26 cellular contexts compared by ENCODE assay signal in the genomic region with DNA sequence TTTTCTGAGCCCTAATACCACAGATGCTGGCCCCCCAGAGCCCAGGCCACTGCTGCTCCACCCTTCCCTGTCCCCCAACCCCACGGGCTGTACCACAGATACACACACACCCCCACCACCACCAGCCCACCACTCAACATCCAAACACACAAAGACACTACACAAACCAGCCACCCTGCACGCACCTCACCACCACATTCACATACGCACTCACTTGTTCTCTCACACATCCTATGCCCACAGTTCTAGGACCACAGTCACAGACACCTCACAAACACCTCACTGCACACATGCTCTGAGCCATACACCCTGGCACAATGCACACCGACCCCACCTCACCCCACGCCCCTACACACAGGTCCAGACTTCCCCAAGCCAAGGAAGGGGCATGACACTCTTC. TPM values are rescaled to one million over a fixed set of nuclear protein-coding genes. Genes with fewer than 3 reads are reported as not detected.
DNase-seq lines count a peak whose midpoint lies in the region; ATAC-seq, FAIRE-seq and TF ChIP-seq lines count a peak whose summit lies in the region.
"Had no signal": no experiment of that assay in that cellular context is flagged by ENCODE, and none has a peak within 500 bp of the region (broad histone marks: within the 10 kb centered on the region; RNA-seq: fewer than 3 reads in every experiment).

No MANE protein-coding gene starts in this region.

- DNase-seq in K562 (ENCODE audit: extremely low read depth in 1 of 4, low spot score in 3 of 4) (no peak), neuronal stem cell (ENCODE audit: low spot score) (no peak), coronary artery (ENCODE audit: low spot score) (no peak), nucleus accumbens (lab: John Stamatoyannopoulos, UW) (no peak)
- DNase-seq: activated CD4-positive, alpha-beta T cell treated with anti-CD3 and anti-CD28 coated beads, Interleukin-2, amount 50 U/mL, for 1 hour; activated CD8-positive, alpha-beta memory T cell treated with anti-CD3 and anti-CD28 coated beads, Interleukin-2, amount 50 U/mL, for 4 hours; CD8-positive, alpha-beta memory T cell; hypothalamus; mesenchymal stem cell; NCI-H1105 treated with DMSO at 0.1 percent for 48 hours; NCI-H446 treated with DMSO at 0.1 percent for 48 hours; SK-N-SH; stimulated activated CD8-positive, alpha-beta memory T cell treated with anti-CD3 and anti-CD28 coated beads, Interleukin-4, amount 100 ng/mL, for 48 hours; WERI-Rb-1 had no signal

- H2AFZ ChIP-seq in K562 (ENCODE audit: low read depth, low read length) (no peak overlapping the region), neuronal stem cell (ENCODE audit: low read length) (no peak overlapping the region)

- no peak overlapping the region for H3K23ac ChIP-seq in neuronal stem cell (ENCODE audit: low read depth, low read length, poor library complexity)

- no peak overlapping the region for H3K14ac ChIP-seq in neuronal stem cell (ENCODE audit: low read length)

- H2BK5ac ChIP-seq in neuronal stem cell (ENCODE audit: low read length): peak overlapping the region; percentile 11

- no peak overlapping the region for H2BK12ac ChIP-seq in neuronal stem cell (ENCODE audit: low read length)

- no peaks in the 10 kb centered on the region for H3K9me1 ChIP-seq in K562 (ENCODE audit: control insufficient read depth, insufficient read depth, low read length)

- H3K9me3 ChIP-seq in K562 (replicated peaks; ENCODE audit: control insufficient read depth, insufficient read depth, low read depth, low read length) (no peaks in the 10 kb centered on the region), gastroesophageal sphincter (no peaks in the 10 kb centered on the region), neuronal stem cell (replicated peaks in 1 of 2; ENCODE audit: control insufficient read depth in 2 of 2, insufficient read depth in 1 of 2, low read depth in 1 of 2, low read length in 2 of 2) (peaks cover 0 to 7% of the 10 kb centered on the region in 2 donors)
- H3K9me3 ChIP-seq: SK-N-SH, suprapubic skin had no signal

- TF ChIP-seq EP300 in K562 (IDR thresholded peaks at IDR 0.05; ENCODE audit: low read length): no peak
- TF ChIP-seq EP300 in gastroesophageal sphincter (IDR thresholded peaks at IDR 0.05): no peak

- CTCF ChIA-PET in K562 (lab: Yijun Ruan, JAX; ENCODE audit: low intra/inter-chr PET ratio): no interaction called here

- no TSS peak for BruUV-seq in K562 (replicated peaks; lab: Mats Ljungman, UMichigan)

- TF ChIP-seq CTCF in K562 (IDR thresholded peaks at IDR 0.05 in 2 of 3, conservative IDR thresholded peaks at IDR 0.05 in 1 of 3; ENCODE audit: insufficient read depth in 2 of 3, low read depth in 1 of 3, low read length in 3 of 3): no peak
- no peak for TF ChIP-seq CTCF in gastroesophageal sphincter (IDR thresholded peaks at IDR 0.05)
- no peak for TF ChIP-seq CTCF in coronary artery (IDR thresholded peaks at IDR 0.05)

- H3K27me3 ChIP-seq in K562 (ENCODE audit: control insufficient read depth in 2 of 2, insufficient read depth in 2 of 2, low read length in 2 of 2) (peaks cover 30 to 86% of the 10 kb centered on the region in 2 experiments), gastroesophageal sphincter (peaks cover 10% of the 10 kb centered on the region), neuronal stem cell (ENCODE audit: control insufficient read depth in 3 of 3, insufficient read depth in 3 of 3, low read depth in 1 of 3, low read length in 3 of 3) (no peaks in the 10 kb centered on the region)
- H3K27me3 ChIP-seq: suprapubic skin had no signal

- no peak overlapping the region for H2BK15ac ChIP-seq in neuronal stem cell (ENCODE audit: low read length)

- H3K79me2 ChIP-seq in K562 (ENCODE audit: control insufficient read depth, insufficient read depth, low read length): no peaks in the 10 kb centered on the region

- in situ Hi-C loops in K562 (cut with MboI): no loop called here

- no peak overlapping the region for H3K4ac ChIP-seq in neuronal stem cell (ENCODE audit: low read length)

- no peak for FAIRE-seq in K562 (lab: Jason Lieb, UNC)
- FAIRE-seq: GM12891, keratinocyte, RCC 7860 had no signal

- WGBS in K562 (ENCODE audit: insufficient coverage, low coverage, missing lambda C conversion rate): 0% methylated on average over 5 of the region's 5 CpGs
- WGBS in gastroesophageal sphincter (ENCODE audit: low coverage in 1 of 2), 2 donors: 100% methylated on average over 3 of the region's 5 CpGs; no CpG with 5 or more reads in 1 of the 2 donors
- WGBS in neuronal stem cell (ENCODE audit: extremely low coverage in 2 of 2, insufficient read length in 2 of 2, insufficient replicate concordance in 1 of 2), 2 donors: 100% methylated on average over 2 of the region's 5 CpGs; no CpG with 5 or more reads in 1 of the 2 donors

- no peak for TF ChIP-seq RAD21 in K562 (CRISPR knock-in tag; conservative IDR thresholded peaks at IDR 0.05 in 1 of 2, IDR thresholded peaks at IDR 0.05 in 1 of 2)

- intact Hi-C loops in K562 (cut with micrococcal nuclease): no loop called here

- H3K27ac ChIP-seq in K562 (ENCODE audit: extremely low read depth, low read depth, low read length): no peak overlapping the region
- H3K27ac ChIP-seq in gastroesophageal sphincter: peak overlapping the region in 3 of 4 donors; percentile 76 to 80 (median 79)
- no peak overlapping the region for H3K27ac ChIP-seq in neuronal stem cell (replicated peaks; ENCODE audit: low read length)
- H3K27ac ChIP-seq in temporal lobe (ENCODE audit: low read depth, low read length): peak overlapping the region; percentile 69
- H3K27ac ChIP-seq in coronary artery: peak overlapping the region in 1 of 2 donors; percentile 41
- H3K27ac ChIP-seq: WERI-Rb-1 had no signal

- peak overlapping the region; percentile 45 for H3K18ac ChIP-seq in neuronal stem cell (ENCODE audit: low read length)

- no peak overlapping the region for H4K91ac ChIP-seq in neuronal stem cell (ENCODE audit: low read depth, low read length, poor library complexity)

- H3K4me1 ChIP-seq in K562 (replicated peaks in 1 of 2; ENCODE audit: control insufficient read depth in 2 of 2, insufficient read depth in 2 of 2, low read length in 2 of 2) (peaks cover 0 to 6% of the 10 kb centered on the region in 2 experiments; a peak in 2 of 5 replicates), gastroesophageal sphincter (peaks cover 0 to 60% (median 26%) of the 10 kb centered on the region in 3 donors), neuronal stem cell (ENCODE audit: control insufficient read depth in 2 of 2, insufficient read depth in 1 of 2, low read depth in 1 of 2, low read length in 2 of 2) (peaks cover 23 to 31% of the 10 kb centered on the region in 2 donors)

- H3K79me1 ChIP-seq in neuronal stem cell (ENCODE audit: low read depth, low read length): no peaks in the 10 kb centered on the region

- H4K8ac ChIP-seq in neuronal stem cell (ENCODE audit: low read depth, low read length): no peak overlapping the region

- no peak overlapping the region for H2BK120ac ChIP-seq in neuronal stem cell (ENCODE audit: low read depth, low read length)

- H3K9ac ChIP-seq in K562 (ENCODE audit: insufficient read depth in 1 of 2, low read depth in 2 of 2, low read length in 2 of 2): no peak overlapping the region
- H3K9ac ChIP-seq in neuronal stem cell (ENCODE audit: low read depth, low read length, poor library complexity): no peak overlapping the region
- H3K9ac ChIP-seq: SK-N-SH had no signal

- POLR2A ChIA-PET in K562 (lab: Yijun Ruan, JAX): no interaction called here

- no peak for ATAC-seq in K562
- no peak for ATAC-seq in gastroesophageal sphincter
- ATAC-seq in GM18867 (IDR thresholded peaks at IDR 0.05; ENCODE audit: unreplicated experiment): no peak
- no peak for ATAC-seq in GM19328 (IDR thresholded peaks at IDR 0.05; ENCODE audit: unreplicated experiment)
- ATAC-seq: HCT116 had no signal

- H4K20me1 ChIP-seq in K562 (replicated peaks; ENCODE audit: control insufficient read depth, insufficient read depth, low read length): no peaks in the 10 kb centered on the region

- peak overlapping the region; percentile 23 for H2AK5ac ChIP-seq in neuronal stem cell (ENCODE audit: low read depth, low read length)

- H3K4me2 ChIP-seq in K562 (ENCODE audit: insufficient read depth, low read length) (no peak overlapping the region), neuronal stem cell (ENCODE audit: insufficient read depth, low read length, poor library complexity, severe bottlenecking) (no peak overlapping the region)
- H3K4me2 ChIP-seq: SK-N-SH had no signal

- H3K4me3 ChIP-seq in K562: no peak overlapping the region
- no peak overlapping the region for H3K4me3 ChIP-seq in gastroesophageal sphincter
- no peak overlapping the region for H3K4me3 ChIP-seq in neuronal stem cell (ENCODE audit: low read length in 2 of 2)
- no peak overlapping the region for H3K4me3 ChIP-seq in coronary artery
- H3K4me3 ChIP-seq: suprapubic skin had no signal

- H3K36me3 ChIP-seq in K562 (ENCODE audit: control insufficient read depth, insufficient read depth, low read length): no peaks in the 10 kb centered on the region
- H3K36me3 ChIP-seq in gastroesophageal sphincter: no peaks in the 10 kb centered on the region
- H3K36me3 ChIP-seq in neuronal stem cell (replicated peaks in 1 of 2; ENCODE audit: control insufficient read depth in 2 of 2, insufficient read depth in 2 of 2, low read length in 2 of 2): no peaks in the 10 kb centered on the region
- H3K36me3 ChIP-seq: suprapubic skin, WERI-Rb-1 had no signal

- TF ChIP-seq POLR2A in K562 (conservative IDR thresholded peaks at IDR 0.05) (no peak), gastroesophageal sphincter (IDR thresholded peaks at IDR 0.05) (no peak)

RNA-seq across cellular contexts. Expression of a gene that starts 22.5 kb away (rescaled TPM):
- 6.8 and 14.7 TPM in 2 replicates for total RNA-seq in K562 (2011; cell fraction: chromatin; rRNA removed; ENCODE audit: low replicate concordance)
- 12.0 and 19.3 TPM in 2 replicates for total RNA-seq in K562 (2011; cell fraction: nucleolus; rRNA removed)
- 12.0 and 15.3 TPM in 2 replicates for total RNA-seq in K562 (2011; cell fraction: nucleoplasm; rRNA removed)
- 13.8 and 19.8 TPM in 2 replicates for total RNA-seq in K562 (2014; rRNA removed)
- total RNA-seq in K562 (2014; rRNA removed; fragmentation: Illumina TruSeq; extraction: Trizol): 4.1 and 6.3 TPM in 2 replicates
- total RNA-seq in K562 (2015; rRNA removed; fragmentation: Illumina TruSeq; extraction: Trizol): 7.5 and 8.3 TPM in 2 replicates
- 20.8 and 21.6 TPM in 2 replicates for total RNA-seq in K562 (2021)
- polyA plus RNA-seq in K562 (2011; rRNA removed): 5.7 and 9.5 TPM in 2 replicates
- 11.5 and 20.7 TPM in 2 replicates for polyA plus RNA-seq in K562 (2011; cell fraction: cytosol; rRNA removed)
- 5.5 and 8.3 TPM in 2 replicates for polyA plus RNA-seq in K562 (2011; cell fraction: nucleus; rRNA removed)
- 8.4 and 16.9 TPM in 2 replicates for polyA plus RNA-seq in K562 (2012)
- 11.7 and 12.0 TPM in 2 replicates for polyA plus RNA-seq in K562 (2014; fragmentation: Illumina TruSeq; extraction: Trizol)
- 1 to 10 TPM; 1.1 to 1.4 TPM for polyA plus RNA-seq in K562 (2014; fragmentation: Nextera tagmentation; extraction: Ambion mirVana)
- polyA plus RNA-seq in K562 (2014; rRNA removed): 14.5 and 17.3 TPM in 2 replicates
- 2.8 and 3.0 TPM in 2 replicates for polyA minus RNA-seq in K562 (2011; rRNA and poly(A)+ RNA removed)
- 6.1 and 8.7 TPM in 2 replicates for polyA minus RNA-seq in K562 (2011; cell fraction: cytosol; rRNA and poly(A)+ RNA removed)
- polyA minus RNA-seq in K562 (2011; cell fraction: nucleus; rRNA and poly(A)+ RNA removed): 3.4 and 4.4 TPM in 2 replicates
- total RNA-seq in gastroesophageal sphincter: 100 to 1,000 TPM in 1 of 4 donors, 10 to 100 TPM in 3; 30.0 to 100 (median 42.4) TPM
- polyA plus RNA-seq in neuronal stem cell (2013, experiment 1 of 2): 2.1 TPM
- polyA plus RNA-seq in neuronal stem cell (2013, experiment 2 of 2): 2.0 TPM
- 1.2 TPM for total RNA-seq in temporal lobe

RNA-seq across cellular contexts. Expression of a gene that starts 50.5 kb away (rescaled TPM):
- total RNA-seq in K562 (2011; cell fraction: chromatin; rRNA removed; ENCODE audit: low replicate concordance): 0.21 TPM in 1 of 2 replicates, not detected in the other
- not detected in 2 replicates for total RNA-seq in K562 (2011; cell fraction: nucleolus; rRNA removed)
- total RNA-seq in K562 (2011; cell fraction: nucleoplasm; rRNA removed): 0.76 TPM in 1 of 2 replicates, not detected in the other
- total RNA-seq in K562 (2014; rRNA removed) (0.16 TPM in 1 of 2 replicates, not detected in the other), K562 (2014; rRNA removed; fragmentation: Illumina TruSeq; extraction: Trizol) (0.15 and 0.41 TPM in 2 replicates), K562 (2015; rRNA removed; fragmentation: Illumina TruSeq; extraction: Trizol) (0.19 TPM in 1 of 2 replicates, not detected in the other), K562 (2021) (0.31 and 1.4 TPM in 2 replicates), gastroesophageal sphincter (10 to 100 TPM in 1 of 4 donors, 1 to 10 TPM in 3; 1.2 to 34.6 (median 3.4) TPM), temporal lobe (0.25 TPM)
- polyA plus RNA-seq in K562 (2011; rRNA removed) (0.19 and 0.65 TPM in 2 replicates), K562 (2014; fragmentation: Illumina TruSeq; extraction: Trizol) (0.74 and 0.75 TPM in 2 replicates), K562 (2014; fragmentation: Nextera tagmentation; extraction: Ambion mirVana) (under 1 TPM; 0.41 to 0.42 TPM), K562 (2014; rRNA removed) (0.08 and 0.93 TPM in 2 replicates)
- polyA plus RNA-seq in K562 (2011; cell fraction: cytosol; rRNA removed): 0.28 and 0.75 TPM in 2 replicates
- 0.34 TPM in 1 of 2 replicates, not detected in the other for polyA plus RNA-seq in K562 (2011; cell fraction: nucleus; rRNA removed)
- polyA plus RNA-seq in K562 (2012): 0.39 and 0.87 TPM in 2 replicates
- 0.36 and 0.63 TPM in 2 replicates for polyA minus RNA-seq in K562 (2011; rRNA and poly(A)+ RNA removed)
- polyA minus RNA-seq in K562 (2011; cell fraction: cytosol; rRNA and poly(A)+ RNA removed): 0.95 and 2.9 TPM in 2 replicates
- polyA minus RNA-seq in K562 (2011; cell fraction: nucleus; rRNA and poly(A)+ RNA removed): 0.22 and 0.27 TPM in 2 replicates
- polyA plus RNA-seq in neuronal stem cell (2013, experiment 1 of 2): 0.03 TPM
- not detected for polyA plus RNA-seq in neuronal stem cell (2013, experiment 2 of 2)
- total RNA-seq: CD8-positive, alpha-beta memory T cell; pulmonary artery endothelial cell; T-helper 2 cell treated with Interferon-gamma antibody and Interleukin-4, amounts not matched to agents 100 ng/mL and 5 ng/mL, for 36 hours had no signal
- polyA plus RNA-seq: CD8-positive, alpha-beta memory T cell had no signal

RNA-seq across cellular contexts. Expression of a gene that starts 51.6 kb away (rescaled TPM):
- total RNA-seq in K562 (2011; cell fraction: chromatin; rRNA removed; ENCODE audit: low replicate concordance): not detected in 2 replicates
- not detected in 2 replicates for total RNA-seq in K562 (2011; cell fraction: nucleolus; rRNA removed)
- not detected in 2 replicates for total RNA-seq in K562 (2011; cell fraction: nucleoplasm; rRNA removed)
- not detected in 2 replicates for total RNA-seq in K562 (2014; rRNA removed)
- total RNA-seq in K562 (2014; rRNA removed; fragmentation: Illumina TruSeq; extraction: Trizol): not detected in 2 replicates
- total RNA-seq in K562 (2015; rRNA removed; fragmentation: Illumina TruSeq; extraction: Trizol): not detected in 2 replicates
- not detected in 2 replicates for total RNA-seq in K562 (2021)
- polyA plus RNA-seq in K562 (2011; rRNA removed): not detected in 2 replicates
- not detected in 2 replicates for polyA plus RNA-seq in K562 (2011; cell fraction: cytosol; rRNA removed)
- polyA plus RNA-seq in K562 (2011; cell fraction: nucleus; rRNA removed): not detected in 2 replicates
- polyA plus RNA-seq in K562 (2012): not detected in 2 replicates
- polyA plus RNA-seq in K562 (2014; fragmentation: Illumina TruSeq; extraction: Trizol): not detected in 2 replicates
- polyA plus RNA-seq in K562 (2014; fragmentation: Nextera tagmentation; extraction: Ambion mirVana): not detected
- not detected in 2 replicates for polyA plus RNA-seq in K562 (2014; rRNA removed)
- polyA minus RNA-seq in K562 (2011; rRNA and poly(A)+ RNA removed): not detected in 2 replicates
- not detected in 2 replicates for polyA minus RNA-seq in K562 (2011; cell fraction: cytosol; rRNA and poly(A)+ RNA removed)
- polyA minus RNA-seq in K562 (2011; cell fraction: nucleus; rRNA and poly(A)+ RNA removed): not detected in 2 replicates
- total RNA-seq in gastroesophageal sphincter: under 1 TPM in 2 of 4 donors, not detected in 2; 0.27 to 0.46 TPM
- 0.03 TPM for polyA plus RNA-seq in neuronal stem cell (2013, experiment 1 of 2)
- polyA plus RNA-seq in neuronal stem cell (2013, experiment 2 of 2): 0.03 TPM
- not detected for total RNA-seq in temporal lobe
- total RNA-seq: CD8-positive, alpha-beta memory T cell; pulmonary artery endothelial cell; T-helper 2 cell treated with Interferon-gamma antibody and Interleukin-4, amounts not matched to agents 100 ng/mL and 5 ng/mL, for 36 hours had no signal
- polyA plus RNA-seq: CD8-positive, alpha-beta memory T cell; neural cell had no signal

Comparison
In these comparisons a context has a peak if more than half of its experiments do, and no peak if none do; other contexts are left out.
1. H3K27ac ChIP-seq: peak in gastroesophageal sphincter (3 of 4) and temporal lobe (single experiment); none in K562 (single experiment) and neuronal stem cell (single experiment).